16 cellular contexts compared by ENCODE assay signal in the genomic region with DNA sequence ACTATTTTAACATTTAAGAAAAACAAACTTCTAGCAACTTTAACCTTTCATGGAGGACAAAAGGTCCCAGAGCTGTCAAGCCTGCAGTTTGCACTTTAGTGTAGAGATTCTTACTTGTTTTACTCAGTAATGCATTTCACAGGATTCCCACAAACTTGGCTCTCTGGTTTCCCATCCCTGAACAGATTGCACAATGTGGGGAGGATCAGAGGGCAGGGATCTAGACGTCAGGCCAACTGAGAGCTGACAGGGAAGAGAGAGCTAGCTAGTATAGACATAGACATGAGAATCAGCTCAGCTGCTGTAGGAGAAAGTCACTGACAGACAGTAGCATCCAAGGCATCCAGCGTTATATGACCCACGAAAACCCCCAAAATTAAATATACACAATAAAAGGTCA. TPM values are rescaled to one million over a fixed set of nuclear protein-coding genes. Genes with fewer than 3 reads are reported as not detected.
DNase-seq lines count a peak whose midpoint lies in the region; ATAC-seq and TF ChIP-seq lines count a peak whose summit lies in the region.
"Had no signal": no experiment of that assay in that cellular context is flagged by ENCODE, and none has a peak within 500 bp of the region (broad histone marks: within the 10 kb centered on the region; RNA-seq: fewer than 3 reads in every experiment).

No MANE protein-coding gene starts in this region.

- H3K27ac ChIP-seq in RWPE1 (no peak overlapping the region), sigmoid colon (no peak overlapping the region)
- H3K27ac ChIP-seq: tibial nerve had no signal

- TF ChIP-seq CTCF in AG10803 (conservative IDR thresholded peaks at IDR 0.05; ENCODE audit: low read length) (no peak), RWPE1 (conservative IDR thresholded peaks at IDR 0.05; ENCODE audit: low read depth) (no peak), sigmoid colon (IDR thresholded peaks at IDR 0.05) (no peak)

- H3K27me3 ChIP-seq in sigmoid colon, result no peaks in the 10 kb centered on the region
- H3K27me3 ChIP-seq: tibial nerve had no signal

- peaks cover 0 to 74% (median 23%) of the 10 kb centered on the region in 4 donors for H3K36me3 ChIP-seq in sigmoid colon

- H3K4me1 ChIP-seq in sigmoid colon, result no peaks in the 10 kb centered on the region
- H3K4me1 ChIP-seq: tibial nerve had no signal

- intact Hi-C loops in sigmoid colon (cut with DNase I), result no loop called here

- POLR2A ChIA-PET in RWPE1 (lab: Yijun Ruan, JAX; ENCODE audit: low non-redundant PET), result no interaction called here

- peaks cover 0 to 5% (median 0%) of the 10 kb centered on the region in 4 donors for H3K9me3 ChIP-seq in sigmoid colon

- TF ChIP-seq POLR2A in sigmoid colon (IDR thresholded peaks at IDR 0.05), result no peak

- H3K4me3 ChIP-seq in AG10803 (ENCODE audit: low read length), result no peak overlapping the region
- no peak overlapping the region for H3K4me3 ChIP-seq in sigmoid colon
- H3K4me3 ChIP-seq: tibial nerve had no signal

- peak; percentile 44 for DNase-seq in AG10803 (ENCODE audit: low read depth)
- peak; percentile 43 for DNase-seq in NCI-H226
- DNase-seq in fibroblast of gingiva (ENCODE audit: low read depth), result peak; percentile 65
- peak; percentile 30 for DNase-seq in myocyte (ENCODE audit: low read depth)
- DNase-seq in amniotic stem cell (lab: John Stamatoyannopoulos, UW), result no peak
- DNase-seq in RWPE1 (ENCODE audit: low spot score), result no peak
- DNase-seq in sigmoid colon, result no peak
- DNase-seq: activated CD8-positive, alpha-beta memory T cell treated with anti-CD3 and anti-CD28 coated beads, Interleukin-2, amount 10 ng/mL, durations not matched to agents 7 days and 5 days; central memory CD4-positive, alpha-beta T cell; effector CD8-positive, alpha-beta T cell; SK-N-SH; stimulated activated naive CD4-positive, alpha-beta T cell treated with Interleukin-2 at 50 U/mL for 16 hours; T1000 had no signal

- no peak for ATAC-seq in GM21447 (IDR thresholded peaks at IDR 0.05; ENCODE audit: unreplicated experiment)
- ATAC-seq: activated CD8-positive, alpha-beta memory T cell treated with anti-CD3 and anti-CD28 coated beads, Interleukin-2, amount 10 ng/mL, durations not matched to agents 7 days and 5 days; activated T-helper 17 cell treated with anti-CD3 and anti-CD28 coated beads, Interleukin-2, amount 50 U/mL, for 72 hours had no signal

- CTCF ChIA-PET in RWPE1 (lab: Yijun Ruan, JAX), result no interaction called here

- TF ChIP-seq EP300 in sigmoid colon (IDR thresholded peaks at IDR 0.05), result no peak

- WGBS in sigmoid colon, 2 donors, result 83 to 86% methylated on average over 3 of the region's 3 CpGs

RNA-seq across cellular contexts. Expression of gene BNIP1, which starts 20.9 kb away (rescaled TPM):
- total RNA-seq in myocyte, result 9.9 and 15.2 TPM in 2 replicates
- polyA plus RNA-seq in myocyte (2012), result 14.9 TPM
- 10 to 100 TPM in 2 of 4 donors, 1 to 10 TPM in 2; 6.7 to 11.8 (median 10.5) TPM for total RNA-seq in sigmoid colon
- 10 to 100 TPM; 14.9 to 19.2 (median 18.7) TPM for polyA plus RNA-seq in sigmoid colon

Comparison
In these comparisons a context has a peak if more than half of its experiments do, and no peak if none do; other contexts are left out.
1. DNase-seq: peak in AG10803 (single experiment), NCI-H226 (single experiment), fibroblast of gingiva (single experiment) and myocyte (single experiment); none in amniotic stem cell (single experiment), RWPE1 (single experiment) and sigmoid colon (single experiment).